ENCODE assay signal across 13 cellular contexts in genomic region chr7:157801971-157802675, GRCh38.
A peak's percentile ranks its signal among the peaks of the same experiment; 100 is the strongest.
DNase-seq lines count a peak whose midpoint lies in the region; TF ChIP-seq lines count a peak whose summit lies in the region.
"Had no signal": no experiment of that assay in that cellular context is flagged by ENCODE, and none has a peak within 500 bp of the region (broad histone marks: within the 10 kb centered on the region; RNA-seq: fewer than 3 reads in every experiment).

No MANE protein-coding gene starts in this region.

- H3K4me1 Mint-ChIP-seq in activated naive CD4-positive, alpha-beta T cell treated with anti-CD3 and anti-CD28 coated beads, Interleukin-2, amount 50 U/mL, for 24 hours: no peaks in the 10 kb centered on the region
- H3K4me1 Mint-ChIP-seq in chondrocyte (ENCODE audit: low read depth): peaks cover 4% of the 10 kb centered on the region
- peaks cover 21% of the 10 kb centered on the region for H3K4me1 Mint-ChIP-seq in nephron progenitor cell
- H3K4me1 Mint-ChIP-seq in progenitor cell of endocrine pancreas (ENCODE audit: low read depth): peaks cover 5% of the 10 kb centered on the region
- H3K4me1 Mint-ChIP-seq: CD4-positive, CD25-positive, alpha-beta regulatory T cell had no signal

- H3K4me3 ChIP-seq in spleen (no peak overlapping the region), SJCRH30 (no peak overlapping the region)
- H3K4me3 ChIP-seq: BLaER1 treated with 17β-estradiol and CSF1 and Interleukin-3, amounts not matched to agents 10 nM and 100 nM had no signal

- TF ChIP-seq POLR2A in spleen (IDR thresholded peaks at IDR 0.05): no peak

- H3K27ac Mint-ChIP-seq in activated naive CD4-positive, alpha-beta T cell treated with anti-CD3 and anti-CD28 coated beads, Interleukin-2, amount 50 U/mL, for 24 hours: peak overlapping the region; percentile 23
- no peak overlapping the region for H3K27ac Mint-ChIP-seq in chondrocyte (ENCODE audit: unreplicated experiment)
- H3K27ac Mint-ChIP-seq in nephron progenitor cell: peak overlapping the region; percentile 16
- H3K27ac Mint-ChIP-seq in progenitor cell of endocrine pancreas: no peak overlapping the region
- H3K27ac Mint-ChIP-seq: CD4-positive, CD25-positive, alpha-beta regulatory T cell had no signal

- H3K4me1 ChIP-seq in spleen: no peaks in the 10 kb centered on the region
- H3K4me1 ChIP-seq in SJCRH30: peaks cover 4% of the 10 kb centered on the region; the same call in 1 of the 2 replicates
- H3K4me1 ChIP-seq: BLaER1 treated with 17β-estradiol and CSF1 and Interleukin-3, amounts not matched to agents 10 nM and 100 nM had no signal

- H3K27ac ChIP-seq in spleen: no peak overlapping the region
- H3K27ac ChIP-seq in SJCRH30: no peak overlapping the region
- H3K27ac ChIP-seq: BLaER1 treated with 17β-estradiol and CSF1 and Interleukin-3, amounts not matched to agents 10 nM and 100 nM had no signal

- intact Hi-C loops in spleen (cut with DNase I; ENCODE audit: low total_unique reads): no loop called here

- H3K27me3 ChIP-seq in spleen (replicated peaks in 1 of 7): no peaks in the 10 kb centered on the region
- H3K27me3 ChIP-seq in SJCRH30: peaks cover 17% of the 10 kb centered on the region; the same call in 1 of the 2 replicates

- no peaks in the 10 kb centered on the region for H3K36me3 ChIP-seq in spleen
- H3K36me3 ChIP-seq in SJCRH30: no peaks in the 10 kb centered on the region
- H3K36me3 ChIP-seq: BLaER1 treated with 17β-estradiol and CSF1 and Interleukin-3, amounts not matched to agents 10 nM and 100 nM had no signal

- no peaks in the 10 kb centered on the region for H3K36me3 Mint-ChIP-seq in activated naive CD4-positive, alpha-beta T cell treated with anti-CD3 and anti-CD28 coated beads, Interleukin-2, amount 50 U/mL, for 24 hours
- no peaks in the 10 kb centered on the region for H3K36me3 Mint-ChIP-seq in chondrocyte (ENCODE audit: low read depth)
- H3K36me3 Mint-ChIP-seq in nephron progenitor cell (ENCODE audit: low read depth): no peaks in the 10 kb centered on the region
- H3K36me3 Mint-ChIP-seq in progenitor cell of endocrine pancreas (ENCODE audit: insufficient read depth): no peaks in the 10 kb centered on the region
- H3K36me3 Mint-ChIP-seq: CD4-positive, CD25-positive, alpha-beta regulatory T cell had no signal

- no peaks in the 10 kb centered on the region for H3K9me3 Mint-ChIP-seq in activated naive CD4-positive, alpha-beta T cell treated with anti-CD3 and anti-CD28 coated beads, Interleukin-2, amount 50 U/mL, for 24 hours
- H3K9me3 Mint-ChIP-seq in chondrocyte (ENCODE audit: low read depth) (peaks cover 12% of the 10 kb centered on the region), nephron progenitor cell (peaks cover 10% of the 10 kb centered on the region), progenitor cell of endocrine pancreas (ENCODE audit: low read depth) (peaks cover 8% of the 10 kb centered on the region)

- no peak overlapping the region for H3K4me3 Mint-ChIP-seq in activated naive CD4-positive, alpha-beta T cell treated with anti-CD3 and anti-CD28 coated beads, Interleukin-2, amount 50 U/mL, for 24 hours
- no peak overlapping the region for H3K4me3 Mint-ChIP-seq in chondrocyte (ENCODE audit: unreplicated experiment)
- H3K4me3 Mint-ChIP-seq in nephron progenitor cell: no peak overlapping the region
- H3K4me3 Mint-ChIP-seq in progenitor cell of endocrine pancreas (ENCODE audit: low read depth): no peak overlapping the region
- H3K4me3 Mint-ChIP-seq: CD4-positive, CD25-positive, alpha-beta regulatory T cell had no signal

- no peaks in the 10 kb centered on the region for H3K27me3 Mint-ChIP-seq in activated naive CD4-positive, alpha-beta T cell treated with anti-CD3 and anti-CD28 coated beads, Interleukin-2, amount 50 U/mL, for 24 hours
- H3K27me3 Mint-ChIP-seq in chondrocyte (ENCODE audit: low read depth) (no peaks in the 10 kb centered on the region), nephron progenitor cell (ENCODE audit: low read depth, poor library complexity) (peaks cover 10% of the 10 kb centered on the region), progenitor cell of endocrine pancreas (peaks cover 3% of the 10 kb centered on the region)

- TF ChIP-seq CTCF in chondrocyte (IDR thresholded peaks at IDR 0.05) (no peak), nephron progenitor cell (IDR thresholded peaks at IDR 0.05) (no peak), spleen (IDR thresholded peaks at IDR 0.05 in 8 of 11, conservative IDR thresholded peaks at IDR 0.05 in 3 of 11) (no peak), progenitor cell of endocrine pancreas (IDR thresholded peaks at IDR 0.05; ENCODE audit: unreplicated experiment) (no peak)

- DNase-seq in activated naive CD4-positive, alpha-beta T cell (lab: John Stamatoyannopoulos, UW): no peak
- peak; percentile 93 for DNase-seq in chondrocyte (ENCODE audit: low spot score)
- no peak for DNase-seq in nephron progenitor cell
- peak; percentile 72 for DNase-seq in spleen
- no peak for DNase-seq in progenitor cell of endocrine pancreas (ENCODE audit: low spot score, unreplicated experiment)
- no peak for DNase-seq in activated CD4-positive, alpha-beta T cell treated with anti-CD3 and anti-CD28 coated beads, Interleukin-2, amount 50 U/mL, for 48 hours
- no peak for DNase-seq in SJCRH30
- DNase-seq: 8988T; CD4-positive, CD25-positive, alpha-beta regulatory T cell; DMS53; GF-D8 had no signal

- H3K9me3 ChIP-seq in spleen (peaks cover 0 to 11% (median 0%) of the 10 kb centered on the region in 8 donors), SJCRH30 (replicated peaks) (no peaks in the 10 kb centered on the region)
- H3K9me3 ChIP-seq: BLaER1 treated with 17β-estradiol and CSF1 and Interleukin-3, amounts not matched to agents 10 nM and 100 nM had no signal

- WGBS in spleen, 5 donors: 91 to 97% (median 94%) methylated on average over 42 of the region's 42 CpGs

Comparison
In these comparisons a context has a peak if more than half of its experiments do, and no peak if none do; other contexts are left out.
1. H3K27ac Mint-ChIP-seq: peak in activated naive CD4-positive, alpha-beta T cell treated with anti-CD3 and anti-CD28 coated beads, Interleukin-2, amount 50 U/mL, for 24 hours (single experiment) and nephron progenitor cell (single experiment); none in chondrocyte (single experiment) and progenitor cell of endocrine pancreas (single experiment).
2. DNase-seq: peak in chondrocyte (single experiment) and spleen (single experiment); none in activated naive CD4-positive, alpha-beta T cell (0 of 4), nephron progenitor cell (single experiment), progenitor cell of endocrine pancreas (single experiment), activated CD4-positive, alpha-beta T cell treated with anti-CD3 and anti-CD28 coated beads, Interleukin-2, amount 50 U/mL, for 48 hours (0 of 2) and SJCRH30 (0 of 2).